8 cellular contexts compared by ENCODE assay signal in genomic region chr19:46081928-46082727, GRCh38. TPM values are rescaled to one million over a fixed set of nuclear protein-coding genes. Genes with fewer than 3 reads are reported as not detected.
DNase-seq lines count a peak whose midpoint lies in the region; ATAC-seq and TF ChIP-seq lines count a peak whose summit lies in the region.

No MANE protein-coding gene starts in this region.

- in situ Hi-C loops in Panc1 (cut with HindIII; ENCODE audit: low pct_unique_long_range_greater_than_20kb, low sequenced_read_pairs), result no loop called here

- H3K4me1 ChIP-seq in Panc1 (ENCODE audit: control insufficient read depth, insufficient read depth, low read length) (no peaks in the 10 kb centered on the region), neural progenitor cell (no peaks in the 10 kb centered on the region)

- TF ChIP-seq CTCF in Panc1 (IDR thresholded peaks at IDR 0.05) (peak; percentile 63), epithelial cell of proximal tubule (conservative IDR thresholded peaks at IDR 0.05; ENCODE audit: low read depth, low read length) (peak; percentile 85), neural progenitor cell (IDR thresholded peaks at IDR 0.05) (peak; percentile 72)

- H3K9me3 Mint-ChIP-seq in neural progenitor cell, result peaks cover 20% of the 10 kb centered on the region

- H3K79me2 ChIP-seq in neural progenitor cell (ENCODE audit: low read depth), result no peaks in the 10 kb centered on the region

- H3K27ac Mint-ChIP-seq in neural progenitor cell, result no peak overlapping the region

- no TSS peak for BruUV-seq in Panc1 (replicated peaks; lab: Mats Ljungman, UMichigan)

- H3K4me3 ChIP-seq in Jurkat, Clone E6-1 (ENCODE audit: low read length), result no peak overlapping the region
- no peak overlapping the region for H3K4me3 ChIP-seq in Panc1 (ENCODE audit: low read depth in 2 of 2, low read length in 2 of 2)
- no peak overlapping the region for H3K4me3 ChIP-seq in epithelial cell of proximal tubule (ENCODE audit: low read depth, low read length)
- no peak overlapping the region for H3K4me3 ChIP-seq in neural progenitor cell

- no peak overlapping the region for H3K4me2 ChIP-seq in neural progenitor cell

- POLR2A ChIA-PET in Panc1 (lab: Charles Lee), result interaction anchor here (0.6 kb wide), 1 partner anchor 288 kb away, joined by 5 read pairs; no protein-coding TSS in a partner anchor

- peak; percentile 31 for DNase-seq in activated CD4-positive, alpha-beta T cell treated with anti-CD3 and anti-CD28 coated beads for 48 hours
- no peak for DNase-seq in activated CD4-positive, alpha-beta T cell treated with anti-CD3 and anti-CD28 coated beads, Interleukin-2, amount 50 U/mL, for 4 hours
- DNase-seq in Jurkat, Clone E6-1 (ENCODE audit: low read depth, low spot score), result peak; percentile 51
- DNase-seq in Panc1 (ENCODE audit: low read depth, low spot score) (no peak), epithelial cell of proximal tubule (ENCODE audit: low read depth) (peak; percentile 18), neural progenitor cell (ENCODE audit: low spot score) (peak; percentile 65), activated gamma-delta T cell treated with Interleukin-2 at 50 U/mL for 16 hours (no peak)

- H3F3A ChIP-seq in neural progenitor cell (ENCODE audit: low read depth), result peaks cover 3% of the 10 kb centered on the region

- no peak overlapping the region for H3K27ac ChIP-seq in Panc1 (ENCODE audit: low read length)
- no peak overlapping the region for H3K27ac ChIP-seq in neural progenitor cell

- peaks cover 3% of the 10 kb centered on the region for H3K4me1 Mint-ChIP-seq in neural progenitor cell

- ATAC-seq in Panc1 (peak; percentile 59; the same call in 1 of the 2 replicates), HG03442 (IDR thresholded peaks at IDR 0.05; ENCODE audit: unreplicated experiment) (no peak)

- H3K9me3 ChIP-seq in Panc1 (ENCODE audit: control insufficient read depth, insufficient read depth, low read depth, low read length) (no peaks in the 10 kb centered on the region; the same call in 1 of the 2 replicates), neural progenitor cell (ENCODE audit: low read depth) (no peaks in the 10 kb centered on the region)

- H2AFZ ChIP-seq in neural progenitor cell (replicated peaks), result no peak overlapping the region

- H3K9ac ChIP-seq in neural progenitor cell, result no peak overlapping the region

- CTCF ChIA-PET in Panc1 (lab: Charles Lee), result interaction anchor here (0.7 to 4.0 kb wide), 4 partner anchors 57 to 183 kb away, joined by 3 to 13 read pairs (median 3); no protein-coding TSS in a partner anchor

- peaks cover 11% of the 10 kb centered on the region for H3K27me3 Mint-ChIP-seq in neural progenitor cell (ENCODE audit: insufficient read depth, low read depth)

- H4K20me1 ChIP-seq in neural progenitor cell (ENCODE audit: low read depth), result no peaks in the 10 kb centered on the region

- H3K36me3 ChIP-seq in Panc1 (ENCODE audit: control insufficient read depth, insufficient read depth, low read length), result no peaks in the 10 kb centered on the region
- no peaks in the 10 kb centered on the region for H3K36me3 ChIP-seq in neural progenitor cell

- H3K36me3 Mint-ChIP-seq in neural progenitor cell, result no peaks in the 10 kb centered on the region

- H3K27me3 ChIP-seq in Panc1 (ENCODE audit: control insufficient read depth, insufficient read depth, low read length) (no peaks in the 10 kb centered on the region; the same call in 1 of the 2 replicates), neural progenitor cell (peaks cover 8% of the 10 kb centered on the region)

- intact Hi-C loops in Panc1 (cut with micrococcal nuclease; ENCODE audit: unreplicated experiment), result loop anchor here (2.0 to 5.0 kb wide), 2 partner anchors 107 to 185 kb away; no protein-coding TSS in a partner anchor

- H3K4me3 Mint-ChIP-seq in neural progenitor cell, result no peak overlapping the region

RNA-seq across cellular contexts. Expression of gene IGFL4, which starts 41.3 kb away (rescaled TPM):
- not detected for polyA plus RNA-seq in Jurkat, Clone E6-1 (2012; ENCODE audit: insufficient read depth, insufficient read length)
- total RNA-seq in Panc1 (2021; ENCODE audit: unreplicated experiment), result 0.39 TPM
- polyA plus RNA-seq in Panc1 (2012; ENCODE audit: insufficient read length), result 0.31 TPM
- not detected in 2 replicates for total RNA-seq in epithelial cell of proximal tubule
- total RNA-seq in neural progenitor cell (ENCODE audit: low replicate concordance), result 0.15 and 0.21 TPM in 2 replicates

RNA-seq across cellular contexts. Expression of gene IGFL3, which starts 42.4 kb away (rescaled TPM):
- polyA plus RNA-seq in Jurkat, Clone E6-1 (2012; ENCODE audit: insufficient read depth, insufficient read length), result not detected
- total RNA-seq in Panc1 (2021; ENCODE audit: unreplicated experiment) (not detected), epithelial cell of proximal tubule (not detected in 2 replicates), neural progenitor cell (ENCODE audit: low replicate concordance) (not detected in 2 replicates)
- not detected for polyA plus RNA-seq in Panc1 (2012; ENCODE audit: insufficient read length)

RNA-seq across cellular contexts. Expression of gene PGLYRP1, which starts 59.3 kb away (rescaled TPM):
- polyA plus RNA-seq in Jurkat, Clone E6-1 (2012; ENCODE audit: insufficient read depth, insufficient read length), result not detected
- not detected for total RNA-seq in Panc1 (2021; ENCODE audit: unreplicated experiment)
- not detected for polyA plus RNA-seq in Panc1 (2012; ENCODE audit: insufficient read length)
- not detected in 2 replicates for total RNA-seq in epithelial cell of proximal tubule
- not detected in 2 replicates for total RNA-seq in neural progenitor cell (ENCODE audit: low replicate concordance)

Comparison
In these comparisons a context has a peak if more than half of its experiments do, and no peak if none do; other contexts are left out.
1. DNase-seq: peak in activated CD4-positive, alpha-beta T cell treated with anti-CD3 and anti-CD28 coated beads for 48 hours (single experiment), Jurkat, Clone E6-1 (single experiment), epithelial cell of proximal tubule (single experiment) and neural progenitor cell (single experiment); none in activated CD4-positive, alpha-beta T cell treated with anti-CD3 and anti-CD28 coated beads, Interleukin-2, amount 50 U/mL, for 4 hours (0 of 2), Panc1 (single experiment) and activated gamma-delta T cell treated with Interleukin-2 at 50 U/mL for 16 hours (single experiment).
2. Peak in every context shown above with its lines, with median percentiles within 50 percentile points of each other: CTCF ChIP-seq.